In genomic region chr7:42726066-42726785, GRCh38 we compare ENCODE assay signal across 17 cellular contexts.
DNase-seq lines count a peak whose midpoint lies in the region; TF ChIP-seq lines count a peak whose summit lies in the region.
"Had no signal": no experiment of that assay in that cellular context is flagged by ENCODE, and none has a peak within 500 bp of the region (broad histone marks: within the 10 kb centered on the region; RNA-seq: fewer than 3 reads in every experiment).

No MANE protein-coding gene starts in this region.

- TF ChIP-seq CTCF in cardiac fibroblast (IDR thresholded peaks at IDR 0.05; ENCODE audit: low read depth, low read length): no peak

- DNase-seq in GM04503 (ENCODE audit: low read depth) (peak; percentile 74), cardiac fibroblast (ENCODE audit: low read depth in 2 of 2) (peak; percentile 30 to 82), iris pigment epithelial cell (ENCODE audit: low read depth) (peak; percentile 47), stromal cell of bone marrow (ENCODE audit: low read depth) (peak; percentile 92), AG08396 (ENCODE audit: low spot score) (no peak), NCI-H510A treated with DMSO at 0.1 percent for 48 hours (lab: John Stamatoyannopoulos, UW) (no peak), mesenteric fat pad (ENCODE audit: low spot score) (no peak)
- DNase-seq: CD4-positive, alpha-beta T cell; HCEC 1CT; KBM-7; NCI-H1092; NCI-H1694; NCI-H2107; NCI-H226; NCI-H526 treated with DMSO at 0.1 percent for 48 hours; RPMI8226 had no signal

- no peak overlapping the region for H3K4me3 ChIP-seq in cardiac fibroblast (replicated peaks in 1 of 2; ENCODE audit: low read depth in 2 of 2, low read length in 2 of 2)
- H3K4me3 ChIP-seq: GM12878 had no signal

Comparison
In these comparisons a context has a peak if more than half of its experiments do, and no peak if none do; other contexts are left out.
1. DNase-seq: peak in GM04503 (single experiment), cardiac fibroblast (2 of 2), iris pigment epithelial cell (single experiment) and stromal cell of bone marrow (single experiment); none in AG08396 (single experiment), NCI-H510A treated with DMSO at 0.1 percent for 48 hours (single experiment) and mesenteric fat pad (single experiment).